8 cellular contexts compared by ENCODE assay signal in genomic region chr7:97026705-97027426, GRCh38. TPM values are rescaled to one million over a fixed set of nuclear protein-coding genes. Genes with fewer than 3 reads are reported as not detected.
DNase-seq lines count a peak whose midpoint lies in the region; ATAC-seq, FAIRE-seq and TF ChIP-seq lines count a peak whose summit lies in the region.

No MANE protein-coding gene starts in this region.

- H3K9me3 ChIP-seq in PC-3 (ENCODE audit: low read length) (no peaks in the 10 kb centered on the region), gastroesophageal sphincter (no peaks in the 10 kb centered on the region), smooth muscle cell (replicated peaks; ENCODE audit: low read depth) (no peaks in the 10 kb centered on the region)

- H3K9me2 ChIP-seq in PC-3 (replicated peaks; ENCODE audit: low read length): no peaks in the 10 kb centered on the region

- H3K4me3 ChIP-seq in PC-3 (ENCODE audit: low read length) (peak overlapping the region; percentile 66), gastroesophageal sphincter (peak overlapping the region; percentile 21 to 49), smooth muscle cell (peak overlapping the region; percentile 51)

- H2AFZ ChIP-seq in PC-3 (ENCODE audit: low read length) (peak overlapping the region; percentile 79), smooth muscle cell (ENCODE audit: low read depth) (peak overlapping the region; percentile 87)

- H3K4me1 ChIP-seq in PC-3 (ENCODE audit: insufficient read depth, low read length) (peaks cover 4% of the 10 kb centered on the region), gastroesophageal sphincter (peaks cover 0 to 59% (median 17%) of the 10 kb centered on the region in 3 donors), smooth muscle cell (ENCODE audit: low read depth) (peaks cover 24% of the 10 kb centered on the region)

- intact Hi-C loops in PC-3 (cut with micrococcal nuclease): loop anchor here (1.0 to 10.0 kb wide), 8 partner anchors 125 to 1111 kb away; no protein-coding TSS in a partner anchor

- WGBS in gastroesophageal sphincter (ENCODE audit: low coverage in 1 of 2), 2 donors: 14 to 16% methylated on average over 13 to 16 of the region's 17 CpGs
- WGBS in smooth muscle cell (ENCODE audit: low lambda C conversion rate): 31% methylated on average over 17 of the region's 17 CpGs

- H3K27me3 ChIP-seq in PC-3 (ENCODE audit: low read length): no peaks in the 10 kb centered on the region
- H3K27me3 ChIP-seq in gastroesophageal sphincter: peaks cover 91% of the 10 kb centered on the region
- H3K27me3 ChIP-seq in smooth muscle cell (ENCODE audit: low read depth): peaks cover 57% of the 10 kb centered on the region

- no peak for TF ChIP-seq EP300 in gastroesophageal sphincter (IDR thresholded peaks at IDR 0.05)

- TF ChIP-seq POLR2A in gastroesophageal sphincter (IDR thresholded peaks at IDR 0.05): no peak
- TF ChIP-seq POLR2A in H54 (IDR thresholded peaks at IDR 0.05; ENCODE audit: low read depth, low read length): no peak

- CTCF ChIA-PET in PC-3 (lab: Charles Lee): interaction anchor here (0.6 to 2.0 kb wide), 8 partner anchors 128 to 1111 kb away, joined by 3 to 8 read pairs (median 4); no protein-coding TSS in a partner anchor

- H3K79me2 ChIP-seq in PC-3 (ENCODE audit: low read length) (no peaks in the 10 kb centered on the region), smooth muscle cell (ENCODE audit: low read depth) (no peaks in the 10 kb centered on the region)

- H3K4me2 ChIP-seq in PC-3 (ENCODE audit: low read length) (peak overlapping the region; percentile 89), smooth muscle cell (peak overlapping the region; percentile 92)

- H3K9ac ChIP-seq in PC-3 (ENCODE audit: low read length) (no peak overlapping the region), smooth muscle cell (ENCODE audit: low read depth) (no peak overlapping the region)

- BruUV-seq in PC-3 (replicated peaks; lab: Mats Ljungman, UMichigan): no TSS peak

- no peak for TF ChIP-seq CTCF in PC-3 (conservative IDR thresholded peaks at IDR 0.05; ENCODE audit: low read depth, low read length)
- TF ChIP-seq CTCF in gastroesophageal sphincter (IDR thresholded peaks at IDR 0.05): no peak
- no peak for TF ChIP-seq CTCF in smooth muscle cell (IDR thresholded peaks at IDR 0.05; ENCODE audit: borderline replicate concordance, insufficient read depth, poor library complexity, severe bottlenecking)
- no peak for TF ChIP-seq CTCF in D721Med (IDR thresholded peaks at IDR 0.05; ENCODE audit: insufficient read depth, missing control alignments)

- FAIRE-seq in D721Med (lab: Jason Lieb, UNC): no peak
- no peak for FAIRE-seq in H54 (lab: Jason Lieb, UNC)

- H4K20me1 ChIP-seq in PC-3 (ENCODE audit: low read length): no peaks in the 10 kb centered on the region
- H4K20me1 ChIP-seq in smooth muscle cell (ENCODE audit: low read depth): peaks cover 4% of the 10 kb centered on the region

- peak; percentile 14 for ATAC-seq in GM21825 (IDR thresholded peaks at IDR 0.05; ENCODE audit: unreplicated experiment)
- no peak for ATAC-seq in PC-3
- ATAC-seq in gastroesophageal sphincter: no peak

- no peak overlapping the region for H3K27ac ChIP-seq in PC-3 (ENCODE audit: low read length)
- H3K27ac ChIP-seq in gastroesophageal sphincter: no peak overlapping the region
- no peak overlapping the region for H3K27ac ChIP-seq in smooth muscle cell (ENCODE audit: low read depth)

- H3K36me3 ChIP-seq in PC-3 (ENCODE audit: low read depth, low read length): no peaks in the 10 kb centered on the region
- H3K36me3 ChIP-seq in gastroesophageal sphincter: no peaks in the 10 kb centered on the region
- H3K36me3 ChIP-seq in smooth muscle cell (ENCODE audit: low read depth): no peaks in the 10 kb centered on the region

- DNase-seq in PC-3 (no peak), smooth muscle cell (lab: John Stamatoyannopoulos, UW; ENCODE audit: unreplicated experiment) (no peak), D721Med (ENCODE audit: insufficient read length, low spot score) (no peak), T-helper 9 cell (no peak), H54 (ENCODE audit: insufficient read length, low spot score) (no peak)
- DNase-seq in activated effector memory CD4-positive, alpha-beta T cell treated with Interleukin-2 at 50 U/mL for 16 hours: no peak

- POLR2A ChIA-PET in PC-3 (lab: Charles Lee; ENCODE audit: unreplicated experiment): interaction anchor here (0.6 kb wide), 1 partner anchor 8 kb away, joined by 4 read pairs; no protein-coding TSS in a partner anchor

- H3F3A ChIP-seq in PC-3 (ENCODE audit: low read length, unreplicated experiment): no peaks in the 10 kb centered on the region
- peaks cover 26% of the 10 kb centered on the region for H3F3A ChIP-seq in smooth muscle cell (ENCODE audit: low read depth)

RNA-seq across cellular contexts. Expression of gene DLX5, which starts 2.2 kb away (rescaled TPM):
- 0.15 and 0.23 TPM in 2 replicates for total RNA-seq in PC-3 (2014; rRNA removed)
- under 1 TPM in 2 of 4 donors, not detected in 2; 0.49 to 0.54 TPM for total RNA-seq in gastroesophageal sphincter
- total RNA-seq in smooth muscle cell: 1.2 and 3.5 TPM in 2 replicates
- polyA plus RNA-seq in smooth muscle cell: 4.3 and 15.0 TPM in 2 replicates

RNA-seq across cellular contexts. Expression of gene DLX6, which starts 21.5 kb away (rescaled TPM):
- not detected in 2 replicates for total RNA-seq in PC-3 (2014; rRNA removed)
- under 1 TPM in 2 of 4 donors, not detected in 2; 0.12 to 0.13 TPM for total RNA-seq in gastroesophageal sphincter
- 0.13 and 2.6 TPM in 2 replicates for total RNA-seq in smooth muscle cell
- polyA plus RNA-seq in smooth muscle cell: 0.43 and 1.9 TPM in 2 replicates
